22 cellular contexts compared by ENCODE assay signal in the genomic region with DNA sequence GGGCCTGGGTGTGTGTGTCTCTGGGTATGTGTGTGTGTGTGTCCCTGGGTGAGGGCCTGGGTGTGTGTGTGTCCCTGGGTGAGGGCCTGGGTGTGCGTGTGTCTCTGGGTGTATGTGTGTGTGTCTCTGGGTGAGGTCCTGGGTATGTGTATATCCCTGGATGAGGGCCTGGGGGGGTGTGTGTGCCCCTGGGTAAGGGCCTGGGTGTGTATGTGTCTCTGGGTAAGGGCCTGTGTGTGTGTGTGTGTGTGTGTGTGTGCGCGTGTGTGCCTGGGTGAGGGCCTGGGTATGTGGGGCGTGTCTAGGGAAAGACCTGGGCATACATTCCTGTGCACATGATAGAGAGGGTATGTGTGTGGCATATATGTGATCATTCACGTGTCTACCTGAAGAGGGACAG.
"Had no signal": no experiment of that assay in that cellular context is flagged by ENCODE, and none has a peak within 500 bp of the region (broad histone marks: within the 10 kb centered on the region; RNA-seq: fewer than 3 reads in every experiment).

No MANE protein-coding gene starts in this region.

- H3K4me3 ChIP-seq: MG63, SJCRH30 had no signal

- H3K36me3 ChIP-seq: MG63, SJCRH30 had no signal

- ATAC-seq: HepG2, PC-3, SK-N-SH treated with all-trans-retinoic acid at 6 μM for 48 hours had no signal

- DNase-seq: IMR-90, Karpas-422, KG1, MG63, NCI-H1092 treated with DMSO at 0.1 percent for 48 hours, NCI-H1436, NCI-H187, NCI-H2029, NCI-H2081 treated with DMSO at 0.1 percent for 48 hours, NCI-H2171, NCI-H226, NCI-H446, NCI-H510A, NCI-H524 treated with DMSO at 0.1 percent for 48 hours, NCI-H69, NCI-H774, PC-3, SHP77, SJCRH30 had no signal

- H3K4me1 ChIP-seq: SJCRH30 had no signal

- H3K9me3 ChIP-seq: MG63, SJCRH30 had no signal

- H3K27ac ChIP-seq: RWPE1, SJCRH30 had no signal
